In the genomic region with DNA sequence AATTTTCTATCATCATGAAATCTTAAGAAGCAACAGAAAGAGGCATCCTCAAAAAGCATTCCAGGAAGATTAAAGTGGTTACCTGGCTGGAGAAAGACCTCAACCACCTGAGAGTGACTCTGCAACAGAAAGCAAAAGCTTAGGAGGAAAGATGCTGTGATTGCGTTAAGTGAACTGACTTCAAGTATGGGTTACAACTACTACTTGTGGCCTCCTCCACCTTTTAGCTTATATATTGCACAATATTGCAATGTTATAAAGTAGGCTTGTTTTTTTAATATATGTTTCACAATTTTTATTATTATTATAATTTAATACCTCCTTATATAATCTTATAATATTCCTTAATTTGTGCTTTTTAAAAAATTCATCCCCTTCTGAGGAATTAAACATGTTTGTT, we compare ENCODE assay signal across 19 cellular contexts.
A peak's percentile ranks its signal among the peaks of the same experiment; 100 is the strongest.
DNase-seq lines count a peak whose midpoint lies in the region; ATAC-seq, FAIRE-seq and TF ChIP-seq lines count a peak whose summit lies in the region.
"Had no signal": no experiment of that assay in that cellular context is flagged by ENCODE, and none has a peak within 500 bp of the region (broad histone marks: within the 10 kb centered on the region; RNA-seq: fewer than 3 reads in every experiment).

No MANE protein-coding gene starts in this region.

- H3F3A ChIP-seq in GM23248 (ENCODE audit: insufficient read depth) (no peaks in the 10 kb centered on the region), GM23338 (replicated peaks; ENCODE audit: low read depth) (no peaks in the 10 kb centered on the region)

- no peak for TF ChIP-seq RAD21 in K562 (CRISPR knock-in tag; conservative IDR thresholded peaks at IDR 0.05 in 1 of 2, IDR thresholded peaks at IDR 0.05 in 1 of 2)

- no peak for DNase-seq in GM23248
- no peak for DNase-seq in GM23338 (ENCODE audit: low spot score)
- DNase-seq in NCI-H69 (lab: John Stamatoyannopoulos, UW), result peak; percentile 13
- DNase-seq in K562 (ENCODE audit: extremely low read depth in 1 of 4, low spot score in 3 of 4), result no peak
- DNase-seq in KBM-7, result no peak
- DNase-seq in HAP-1 (ENCODE audit: low spot score in 2 of 2), result no peak
- DNase-seq: C1 segment of cervical spinal cord; Calu3; CD4-positive, alpha-beta memory T cell; COR-L47; DMS153; DMS79; EL; GDM1; H7 had no signal

- H3K27me3 ChIP-seq in GM23248 (replicated peaks; ENCODE audit: insufficient read depth) (no peaks in the 10 kb centered on the region), GM23338 (ENCODE audit: insufficient read depth) (no peaks in the 10 kb centered on the region), K562 (ENCODE audit: control insufficient read depth in 2 of 2, insufficient read depth in 2 of 2, low read length in 2 of 2) (no peaks in the 10 kb centered on the region), HAP-1 (ENCODE audit: low read depth) (no peaks in the 10 kb centered on the region)

- H3K9me2 ChIP-seq in GM23248 (ENCODE audit: insufficient read depth) (0 out of 2 replicates have a peak, but pooled peaks cover 3% of the 10 kb centered on the region), GM23338 (ENCODE audit: insufficient read depth) (no peaks in the 10 kb centered on the region)

- 0 out of 2 replicates have a peak overlapping the region, but pooled peaks have one; percentile 70 for H3K27ac Mint-ChIP-seq in GM23338
- H3K27ac Mint-ChIP-seq: CD4-positive, alpha-beta memory T cell had no signal

- H3K4me3 Mint-ChIP-seq in GM23338, result no peak overlapping the region
- H3K4me3 Mint-ChIP-seq: CD4-positive, alpha-beta memory T cell had no signal

- H3K4me1 Mint-ChIP-seq in GM23338, result peaks cover 10% of the 10 kb centered on the region; the same call in 2 of the 3 replicates

- H3K4me3 ChIP-seq in GM23248, result no peak overlapping the region
- no peak overlapping the region for H3K4me3 ChIP-seq in GM23338
- no peak overlapping the region for H3K4me3 ChIP-seq in K562
- H3K4me3 ChIP-seq in HAP-1, result no peak overlapping the region
- H3K4me3 ChIP-seq: GM12878 had no signal

- in situ Hi-C loops in GM23248 (cut with MboI) (no loop called here), K562 (cut with MboI) (no loop called here), KBM-7 (cut with MboI; ENCODE audit: low pct_unique_long_range_greater_than_20kb, low sequenced_read_pairs) (no loop called here), HAP-1 (cut with MboI; ENCODE audit: low sequenced_read_pairs) (no loop called here)

- H3K9ac ChIP-seq in GM23248, result no peak overlapping the region
- H3K9ac ChIP-seq in K562 (ENCODE audit: insufficient read depth in 1 of 2, low read depth in 2 of 2, low read length in 2 of 2), result no peak overlapping the region

- no peak for FAIRE-seq in K562 (lab: Jason Lieb, UNC)
- FAIRE-seq: GM12878, H1 had no signal

- H3K27me3 Mint-ChIP-seq in GM23338 (ENCODE audit: insufficient read depth, low read depth, poor library complexity), result no peaks in the 10 kb centered on the region
- H3K27me3 Mint-ChIP-seq: CD4-positive, alpha-beta memory T cell had no signal

- no peaks in the 10 kb centered on the region for H3K79me2 ChIP-seq in GM23248 (ENCODE audit: insufficient read depth)
- H3K79me2 ChIP-seq in GM23338 (replicated peaks; ENCODE audit: insufficient read depth), result no peaks in the 10 kb centered on the region
- H3K79me2 ChIP-seq in K562 (ENCODE audit: control insufficient read depth, insufficient read depth, low read length), result no peaks in the 10 kb centered on the region

- no peaks in the 10 kb centered on the region for H4K20me1 ChIP-seq in GM23248 (ENCODE audit: insufficient read depth)
- no peaks in the 10 kb centered on the region for H4K20me1 ChIP-seq in GM23338 (replicated peaks; ENCODE audit: insufficient read depth)
- H4K20me1 ChIP-seq in K562 (replicated peaks; ENCODE audit: control insufficient read depth, insufficient read depth, low read length), result no peaks in the 10 kb centered on the region

- H3K4me2 ChIP-seq in GM23248 (ENCODE audit: unreplicated experiment), result no peak overlapping the region
- H3K4me2 ChIP-seq in GM23338, result no peak overlapping the region
- H3K4me2 ChIP-seq in K562 (ENCODE audit: insufficient read depth, low read length), result no peak overlapping the region

- POLR2A ChIA-PET in K562 (lab: Yijun Ruan, JAX), result no interaction called here

- CTCF ChIA-PET in K562 (lab: Yijun Ruan, JAX; ENCODE audit: low intra/inter-chr PET ratio), result no interaction called here

- H3K9me3 ChIP-seq in GM23248 (ENCODE audit: low read depth) (no peaks in the 10 kb centered on the region), K562 (replicated peaks; ENCODE audit: control insufficient read depth, insufficient read depth, low read depth, low read length) (peaks cover 3% of the 10 kb centered on the region), HAP-1 (no peaks in the 10 kb centered on the region)

- H3K36me3 ChIP-seq in GM23248 (ENCODE audit: low read depth) (no peaks in the 10 kb centered on the region), GM23338 (ENCODE audit: insufficient read depth) (no peaks in the 10 kb centered on the region), K562 (ENCODE audit: control insufficient read depth, insufficient read depth, low read length) (no peaks in the 10 kb centered on the region), HAP-1 (replicated peaks) (no peaks in the 10 kb centered on the region)

- intact Hi-C loops in K562 (cut with micrococcal nuclease), result no loop called here

- 0 out of 2 replicates have a peak, but pooled peaks cover under 1% of the 10 kb centered on the region for H3K4me1 ChIP-seq in GM23248 (ENCODE audit: insufficient read depth)
- peaks cover 5% of the 10 kb centered on the region; the same call in 1 of the 2 replicates for H3K4me1 ChIP-seq in GM23338 (ENCODE audit: insufficient read depth)
- no peaks in the 10 kb centered on the region for H3K4me1 ChIP-seq in K562 (replicated peaks in 1 of 2; ENCODE audit: control insufficient read depth in 2 of 2, insufficient read depth in 2 of 2, low read length in 2 of 2)
- no peaks in the 10 kb centered on the region for H3K4me1 ChIP-seq in HAP-1

- no peaks in the 10 kb centered on the region for H3K9me3 Mint-ChIP-seq in GM23338
- H3K9me3 Mint-ChIP-seq: CD4-positive, alpha-beta memory T cell had no signal

- TF ChIP-seq EP300 in K562 (IDR thresholded peaks at IDR 0.05; ENCODE audit: low read length), result no peak

- ATAC-seq in GM23338 (no peak), K562 (no peak), GM18517 (IDR thresholded peaks at IDR 0.05; ENCODE audit: unreplicated experiment) (no peak)
- ATAC-seq: GM12878, HCT116 had no signal

- H3K27ac ChIP-seq in GM23248 (no peak overlapping the region), GM23338 (ENCODE audit: low read depth) (no peak overlapping the region), K562 (ENCODE audit: extremely low read depth, low read depth, low read length) (no peak overlapping the region)

- H3K9me1 ChIP-seq in K562 (ENCODE audit: control insufficient read depth, insufficient read depth, low read length), result no peaks in the 10 kb centered on the region

- no peak for TF ChIP-seq POLR2A in K562 (conservative IDR thresholded peaks at IDR 0.05)

- BruUV-seq in K562 (replicated peaks; lab: Mats Ljungman, UMichigan), result no TSS peak

- H3K36me3 Mint-ChIP-seq in GM23338 (ENCODE audit: low read depth), result no peaks in the 10 kb centered on the region
- H3K36me3 Mint-ChIP-seq: CD4-positive, alpha-beta memory T cell had no signal

- no peak for TF ChIP-seq CTCF in GM23338 (conservative IDR thresholded peaks at IDR 0.05; ENCODE audit: low read depth in 2 of 2)
- TF ChIP-seq CTCF in K562 (IDR thresholded peaks at IDR 0.05 in 2 of 3, conservative IDR thresholded peaks at IDR 0.05 in 1 of 3; ENCODE audit: insufficient read depth in 2 of 3, low read depth in 1 of 3, low read length in 3 of 3), result no peak

- 0 out of 2 replicates have a peak overlapping the region, but pooled peaks have one; percentile 27 for H2AFZ ChIP-seq in GM23248
- H2AFZ ChIP-seq in GM23338, result 0 out of 2 replicates have a peak overlapping the region, but pooled peaks have one; percentile 30
- no peak overlapping the region for H2AFZ ChIP-seq in K562 (ENCODE audit: low read depth, low read length)

- WGBS in GM23248 (ENCODE audit: low coverage in 1 of 2, low lambda C conversion rate in 2 of 2, missing lambda C conversion rate in 2 of 2), 2 experiments, result 41 to 48% methylated on average over 1 of the region's 1 CpG
- WGBS in K562 (ENCODE audit: insufficient coverage, low coverage, missing lambda C conversion rate), result 0% methylated on average over 1 of the region's 1 CpG

TF ChIP-seq in K562, 482 proteins besides CTCF, POLR2A, EP300 and RAD21:
- peak; percentile 53 for TF ChIP-seq CEBPB (tag; IDR thresholded peaks at IDR 0.05)
- no peak for TF ChIP-seq ZKSCAN1 (IDR thresholded peaks at IDR 0.05; ENCODE audit: low read depth, low read length)
- no peak for TF ChIP-seq ZMIZ1 (IDR thresholded peaks at IDR 0.05; ENCODE audit: low read depth in 2 of 2, low read length in 2 of 2)
- TF ChIP-seq CEBPG (CRISPR knock-in tag; IDR thresholded peaks at IDR 0.05), result no peak
- TF ChIP-seq CEBPG (tag; conservative IDR thresholded peaks at IDR 0.05 in 1 of 2, IDR thresholded peaks at IDR 0.05 in 1 of 2), result peak in 1 of 2 experiments; percentile 86; a peak in 2 of 4 replicates
